8 cellular contexts compared by ENCODE assay signal in genomic region chr1:89725016-89725380, GRCh38.
DNase-seq lines count a peak whose midpoint lies in the region; ATAC-seq and TF ChIP-seq lines count a peak whose summit lies in the region.

No MANE protein-coding gene starts in this region.

- H3K4me2 ChIP-seq in PC-3 (ENCODE audit: low read length): peak overlapping the region; percentile 45
- H3K4me2 ChIP-seq in osteoblast (ENCODE audit: insufficient read depth, low read length): peak overlapping the region; percentile 75

- no peaks in the 10 kb centered on the region for H3K9me3 ChIP-seq in PC-3 (ENCODE audit: low read length)
- no peaks in the 10 kb centered on the region for H3K9me3 ChIP-seq in osteoblast (ENCODE audit: low read depth, low read length)
- no peaks in the 10 kb centered on the region for H3K9me3 ChIP-seq in prostate gland

- no peak for TF ChIP-seq POLR2A in prostate gland (IDR thresholded peaks at IDR 0.05)

- no peaks in the 10 kb centered on the region for H3K9me2 ChIP-seq in PC-3 (replicated peaks; ENCODE audit: low read length)

- TF ChIP-seq CTCF in PC-3 (conservative IDR thresholded peaks at IDR 0.05; ENCODE audit: low read depth, low read length) (no peak), osteoblast (IDR thresholded peaks at IDR 0.05; ENCODE audit: extremely low read depth, low read depth, low read length) (no peak), prostate gland (IDR thresholded peaks at IDR 0.05) (no peak)

- WGBS in prostate gland: 76% methylated on average over 4 of the region's 4 CpGs

- H3K79me2 ChIP-seq in PC-3 (ENCODE audit: low read length) (no peaks in the 10 kb centered on the region), osteoblast (ENCODE audit: insufficient read depth, low read length) (no peaks in the 10 kb centered on the region)

- H4K20me1 ChIP-seq in PC-3 (ENCODE audit: low read length) (no peaks in the 10 kb centered on the region), osteoblast (ENCODE audit: insufficient read depth, low read length) (no peaks in the 10 kb centered on the region)

- H3K4me3 ChIP-seq in PC-3 (ENCODE audit: low read length) (no peak overlapping the region), osteoblast (ENCODE audit: insufficient read depth, low read length) (peak overlapping the region; percentile 45), prostate gland (no peak overlapping the region)

- DNase-seq in GM03348 (ENCODE audit: low spot score): peak; percentile 65
- DNase-seq in PC-3: peak; percentile 49
- no peak for DNase-seq in epithelial cell of prostate (ENCODE audit: low read depth, low spot score)
- peak; percentile 82 for DNase-seq in osteoblast (ENCODE audit: insufficient read length, low spot score, missing footprints)
- no peak for DNase-seq in DMS153 treated with DMSO at 0.1 percent for 48 hours (lab: John Stamatoyannopoulos, UW; ENCODE audit: unreplicated experiment)
- DNase-seq in AML-193 (lab: John Stamatoyannopoulos, UW): no peak
- DNase-seq in NCI-H2081 treated with DMSO at 0.1 percent for 48 hours (lab: John Stamatoyannopoulos, UW): no peak
- DNase-seq in prostate gland (ENCODE audit: low spot score): no peak

- H2AFZ ChIP-seq in PC-3 (ENCODE audit: low read length) (peak overlapping the region; percentile 36), osteoblast (ENCODE audit: low read length) (peak overlapping the region; percentile 75)

- intact Hi-C loops in PC-3 (cut with micrococcal nuclease): no loop called here
- intact Hi-C loops in prostate gland (cut with DNase I): no loop called here

- H3K27me3 ChIP-seq in PC-3 (ENCODE audit: low read length): no peaks in the 10 kb centered on the region
- H3K27me3 ChIP-seq in osteoblast (ENCODE audit: insufficient read depth, low read length): no peaks in the 10 kb centered on the region
- H3K27me3 ChIP-seq in prostate gland (replicated peaks; ENCODE audit: insufficient read depth): no peaks in the 10 kb centered on the region

- ATAC-seq in PC-3: peak; percentile 41

- H3K36me3 ChIP-seq in PC-3 (ENCODE audit: low read depth, low read length) (no peaks in the 10 kb centered on the region), osteoblast (ENCODE audit: insufficient read depth, low read length) (no peaks in the 10 kb centered on the region), prostate gland (no peaks in the 10 kb centered on the region)

- peak overlapping the region; percentile 5; the same call in 1 of the 2 replicates for H3K9ac ChIP-seq in PC-3 (ENCODE audit: low read length)

- H3K27ac ChIP-seq in PC-3 (ENCODE audit: low read length): peak overlapping the region; percentile 74
- H3K27ac ChIP-seq in epithelial cell of prostate: peak overlapping the region; percentile 92
- H3K27ac ChIP-seq in osteoblast (ENCODE audit: low read depth, low read length): peak overlapping the region; percentile 84
- H3K27ac ChIP-seq in prostate gland: no peak overlapping the region

- no peaks in the 10 kb centered on the region for H3F3A ChIP-seq in PC-3 (ENCODE audit: low read length, unreplicated experiment)

- peaks cover 34% of the 10 kb centered on the region for H3K4me1 ChIP-seq in PC-3 (ENCODE audit: insufficient read depth, low read length)
- peaks cover 29% of the 10 kb centered on the region for H3K4me1 ChIP-seq in osteoblast (ENCODE audit: insufficient read depth, low read length)
- H3K4me1 ChIP-seq in prostate gland (replicated peaks): no peaks in the 10 kb centered on the region

- BruUV-seq in PC-3 (replicated peaks; lab: Mats Ljungman, UMichigan): no TSS peak

- POLR2A ChIA-PET in PC-3 (lab: Charles Lee; ENCODE audit: unreplicated experiment): no interaction called here

- CTCF ChIA-PET in PC-3 (lab: Charles Lee): no interaction called here

Comparison
In these comparisons a context has a peak if more than half of its experiments do, and no peak if none do; other contexts are left out.
1. DNase-seq: peak in GM03348 (single experiment), PC-3 (single experiment) and osteoblast (single experiment); none in epithelial cell of prostate (single experiment), DMS153 treated with DMSO at 0.1 percent for 48 hours (single experiment), AML-193 (0 of 2), NCI-H2081 treated with DMSO at 0.1 percent for 48 hours (single experiment) and prostate gland (single experiment).
2. H3K27ac ChIP-seq: peak in PC-3 (single experiment), epithelial cell of prostate (single experiment) and osteoblast (single experiment); none in prostate gland (0 of 2).